Comparison of ENCODE assay signal across 8 cellular contexts in genomic region chr6:11207199-11207968, GRCh38. TPM values are rescaled to one million over a fixed set of nuclear protein-coding genes. Genes with fewer than 3 reads are reported as not detected.
A peak's percentile ranks its signal among the peaks of the same experiment; 100 is the strongest.
DNase-seq lines count a peak whose midpoint lies in the region; ATAC-seq, FAIRE-seq and TF ChIP-seq lines count a peak whose summit lies in the region.

No MANE protein-coding gene starts in this region.

- H3K9me3 ChIP-seq in esophagus squamous epithelium: no peaks in the 10 kb centered on the region

- H2BK15ac ChIP-seq in mesendoderm (replicated peaks; ENCODE audit: low read depth): no peak overlapping the region

- H3K79me2 ChIP-seq in mesendoderm (ENCODE audit: control insufficient read depth, insufficient read depth, low read length): no peaks in the 10 kb centered on the region

- no peaks in the 10 kb centered on the region for H3K9me3 Mint-ChIP-seq in neural crest cell

- no peak overlapping the region for H3K56ac ChIP-seq in mesendoderm (ENCODE audit: low read length)

- ATAC-seq in GM21423 (IDR thresholded peaks at IDR 0.05; ENCODE audit: unreplicated experiment): no peak
- ATAC-seq in HG02642 (IDR thresholded peaks at IDR 0.05; ENCODE audit: poor library complexity, unreplicated experiment): no peak

- no peak overlapping the region for H3K4me3 Mint-ChIP-seq in neural crest cell

- intact Hi-C loops in esophagus squamous epithelium (cut with DNase I): no loop called here

- H3K27me3 Mint-ChIP-seq in neural crest cell (ENCODE audit: low read depth): no peaks in the 10 kb centered on the region

- no peak overlapping the region for H2BK120ac ChIP-seq in mesendoderm (ENCODE audit: low read depth, low read length)

- no peak overlapping the region for H4K5ac ChIP-seq in mesendoderm (ENCODE audit: low read length)

- no peak overlapping the region for H3K4me3 ChIP-seq in esophagus squamous epithelium
- H3K4me3 ChIP-seq in mesendoderm (ENCODE audit: low read length): no peak overlapping the region

- no peak overlapping the region for H3K23ac ChIP-seq in mesendoderm (ENCODE audit: low read length)

- peak overlapping the region; percentile 1 to 75 (median 64) for H3K27ac ChIP-seq in esophagus squamous epithelium
- H3K27ac ChIP-seq in mesendoderm (ENCODE audit: low read depth, low read length): no peak overlapping the region

- DNase-seq in GDM1 (lab: John Stamatoyannopoulos, UW) (peak; percentile 8), RCC 7860 (ENCODE audit: low spot score) (peak; percentile 100), esophagus squamous epithelium (lab: John Stamatoyannopoulos, UW) (no peak), neural crest cell (ENCODE audit: low read depth, low spot score) (no peak), cerebellar nuclear complex (lab: John Stamatoyannopoulos, UW) (no peak), mesendoderm (no peak)

- H3K36me3 Mint-ChIP-seq in neural crest cell (ENCODE audit: low read depth): peaks cover 16% of the 10 kb centered on the region

- TF ChIP-seq CTCF in esophagus squamous epithelium (IDR thresholded peaks at IDR 0.05) (no peak), neural crest cell (conservative IDR thresholded peaks at IDR 0.05) (no peak)

- no peak overlapping the region for H3K4ac ChIP-seq in mesendoderm (ENCODE audit: low read depth, low read length)

- no peak overlapping the region for H2BK5ac ChIP-seq in mesendoderm (ENCODE audit: low read length)

- no peak overlapping the region for H3K18ac ChIP-seq in mesendoderm (ENCODE audit: low read length)

- peaks cover 58% of the 10 kb centered on the region for H3K4me1 Mint-ChIP-seq in neural crest cell

- 39 to 53% methylated on average over 5 of the region's 5 CpGs for WGBS in esophagus squamous epithelium, 2 donors
- WGBS in mesendoderm (ENCODE audit: extremely low coverage, insufficient coverage, low lambda C conversion rate): no CpG with 5 or more reads among the region's 5 CpGs

- H3K36me3 ChIP-seq in esophagus squamous epithelium: peaks cover 0 to 4% (median 0%) of the 10 kb centered on the region in 3 donors
- no peaks in the 10 kb centered on the region for H3K36me3 ChIP-seq in mesendoderm (ENCODE audit: control insufficient read depth, insufficient read depth, low read length)

- H2AK5ac ChIP-seq in mesendoderm (ENCODE audit: low read length): no peak overlapping the region

- no peak for TF ChIP-seq POLR2A in esophagus squamous epithelium (IDR thresholded peaks at IDR 0.05)

- H3K4me1 ChIP-seq in esophagus squamous epithelium (peaks cover 14 to 63% (median 38%) of the 10 kb centered on the region in 3 donors), mesendoderm (ENCODE audit: control insufficient read depth, low read depth, low read length) (peaks cover 18% of the 10 kb centered on the region)

- H3K27me3 ChIP-seq in esophagus squamous epithelium: no peaks in the 10 kb centered on the region
- no peaks in the 10 kb centered on the region for H3K27me3 ChIP-seq in mesendoderm (ENCODE audit: insufficient read depth, low read length, poor library complexity)

- peak overlapping the region; percentile 78 for H3K27ac Mint-ChIP-seq in neural crest cell (ENCODE audit: unreplicated experiment)

- H3K9ac ChIP-seq in mesendoderm (ENCODE audit: low read length): no peak overlapping the region

- FAIRE-seq in RCC 7860 (lab: Jason Lieb, UNC): peak; percentile 91

- no peak overlapping the region for H3K4me2 ChIP-seq in mesendoderm (ENCODE audit: low read length)

- H4K8ac ChIP-seq in mesendoderm (ENCODE audit: low read depth, low read length): no peak overlapping the region

- H3K79me1 ChIP-seq in mesendoderm (ENCODE audit: low read length): no peaks in the 10 kb centered on the region

RNA-seq across cellular contexts. Expression of gene NEDD9, which starts 25.1 kb away (rescaled TPM):
- total RNA-seq in esophagus squamous epithelium: 10 to 100 TPM in 2 of 4 donors, 1 to 10 TPM in 2; 7.7 to 14.9 (median 10.9) TPM
- 14.1 and 15.7 TPM in 2 replicates for total RNA-seq in neural crest cell
- 9.6 TPM for polyA plus RNA-seq in mesendoderm (2013, experiment 1 of 2)
- 9.5 TPM for polyA plus RNA-seq in mesendoderm (2013, experiment 2 of 2)

Comparison
In these comparisons a context has a peak if more than half of its experiments do, and no peak if none do; other contexts are left out.
1. DNase-seq: peak in GDM1 (single experiment) and RCC 7860 (single experiment); none in esophagus squamous epithelium (single experiment), neural crest cell (single experiment), cerebellar nuclear complex (0 of 2) and mesendoderm (single experiment).